ENCODE assay signal across 8 cellular contexts in genomic region chrX:150575415-150575814, GRCh38. TPM values are rescaled to one million over a fixed set of nuclear protein-coding genes. Genes with fewer than 3 reads are reported as not detected.
DNase-seq lines count a peak whose midpoint lies in the region; ATAC-seq and TF ChIP-seq lines count a peak whose summit lies in the region.

No MANE protein-coding gene starts in this region.

- H3K27me3 ChIP-seq in GM23338 (ENCODE audit: insufficient read depth): no peaks in the 10 kb centered on the region

- no peaks in the 10 kb centered on the region for H3K9me2 ChIP-seq in GM23338 (ENCODE audit: insufficient read depth)

- H3K4me1 Mint-ChIP-seq in GM23338: peaks cover 60% of the 10 kb centered on the region
- peaks cover 22% of the 10 kb centered on the region for H3K4me1 Mint-ChIP-seq in chondrocyte (ENCODE audit: low read depth)

- H3K9me3 Mint-ChIP-seq in GM23338 (no peaks in the 10 kb centered on the region), chondrocyte (ENCODE audit: low read depth) (peaks cover 5% of the 10 kb centered on the region)

- no peak overlapping the region for H2AFZ ChIP-seq in GM23338

- no peak overlapping the region for H3K4me3 ChIP-seq in GM23338

- ATAC-seq in GM23338: no peak
- no peak for ATAC-seq in HG03097 (IDR thresholded peaks at IDR 0.05; ENCODE audit: low FRiP score, unreplicated experiment)
- no peak for ATAC-seq in HG03354 (IDR thresholded peaks at IDR 0.05; ENCODE audit: poor library complexity, severe bottlenecking, unreplicated experiment)
- no peak for ATAC-seq in Right ventricle myocardium inferior

- DNase-seq in GM23338 (ENCODE audit: low spot score): no peak
- DNase-seq in T1000 (lab: John Stamatoyannopoulos, UW): peak; percentile 0
- DNase-seq in chondrocyte (ENCODE audit: low spot score): no peak
- peak; percentile 76 for DNase-seq in stimulated activated CD4-positive, alpha-beta T cell treated with anti-CD3 and anti-CD28 coated beads, Interleukin-4, amount 100 ng/mL, for 24 hours
- no peak for DNase-seq in 8988T
- no peak for DNase-seq in Right ventricle myocardium inferior (ENCODE audit: missing footprints)

- H3K27ac Mint-ChIP-seq in GM23338 (no peak overlapping the region), chondrocyte (ENCODE audit: unreplicated experiment) (peak overlapping the region; percentile 51)

- TF ChIP-seq CTCF in GM23338 (conservative IDR thresholded peaks at IDR 0.05; ENCODE audit: low read depth in 2 of 2): no peak
- no peak for TF ChIP-seq CTCF in chondrocyte (IDR thresholded peaks at IDR 0.05)

- H3K36me3 Mint-ChIP-seq in GM23338 (ENCODE audit: low read depth): peaks cover 7% of the 10 kb centered on the region; the same call in 2 of the 3 replicates
- H3K36me3 Mint-ChIP-seq in chondrocyte (ENCODE audit: low read depth): no peaks in the 10 kb centered on the region

- H3K4me2 ChIP-seq in GM23338: peak overlapping the region; percentile 58

- peaks cover 32% of the 10 kb centered on the region for H3K4me1 ChIP-seq in GM23338 (ENCODE audit: insufficient read depth)

- intact Hi-C loops in Right ventricle myocardium inferior (cut with DNase I): no loop called here

- no peaks in the 10 kb centered on the region for H3K27me3 Mint-ChIP-seq in GM23338 (ENCODE audit: insufficient read depth, low read depth, poor library complexity)
- no peaks in the 10 kb centered on the region for H3K27me3 Mint-ChIP-seq in chondrocyte (ENCODE audit: low read depth)

- H3K4me3 Mint-ChIP-seq in GM23338 (peak overlapping the region; percentile 23; the same call in 1 of the 3 replicates), chondrocyte (ENCODE audit: unreplicated experiment) (no peak overlapping the region)

- no peaks in the 10 kb centered on the region for H3K36me3 ChIP-seq in GM23338 (ENCODE audit: insufficient read depth)

- H3K79me2 ChIP-seq in GM23338 (replicated peaks; ENCODE audit: insufficient read depth): peaks cover 36% of the 10 kb centered on the region

- no peaks in the 10 kb centered on the region for H4K20me1 ChIP-seq in GM23338 (replicated peaks; ENCODE audit: insufficient read depth)

- H3F3A ChIP-seq in GM23338 (replicated peaks; ENCODE audit: low read depth): no peaks in the 10 kb centered on the region

- no peak overlapping the region for H3K27ac ChIP-seq in GM23338 (ENCODE audit: low read depth)

TF ChIP-seq in GM23338, 12 proteins besides CTCF, POLR2A, EP300 and RAD21 (continues in another document):
- TF ChIP-seq ZNF331 (CRISPR knock-in tag; IDR thresholded peaks at IDR 0.05; ENCODE audit: low read depth) (no peak), ETS1 (IDR thresholded peaks at IDR 0.05) (no peak), CREB1 (CRISPR knock-in tag; IDR thresholded peaks at IDR 0.05; ENCODE audit: low read depth) (no peak), NANOG (IDR thresholded peaks at IDR 0.05; ENCODE audit: borderline replicate concordance) (no peak), REST (IDR thresholded peaks at IDR 0.05; ENCODE audit: unreplicated experiment) (no peak), POLR2AphosphoS5 (IDR thresholded peaks at IDR 0.05; ENCODE audit: low read depth) (no peak), EZH2 (IDR thresholded peaks at IDR 0.05; ENCODE audit: low read depth, unreplicated experiment) (no peak), ZNF462 (CRISPR knock-in tag; IDR thresholded peaks at IDR 0.05) (no peak), STAT1 (IDR thresholded peaks at IDR 0.05; ENCODE audit: unreplicated experiment) (no peak)

RNA-seq across cellular contexts. Expression of gene MTM1, which starts 7.0 kb away (rescaled TPM):
- total RNA-seq in GM23338 (2014; rRNA removed; shearing (Covaris generic)): 6.1 and 8.7 TPM in 2 replicates
- 2.2 and 3.2 TPM in 2 replicates for polyA plus RNA-seq in GM23338 (2016; fragmentation: Nextera tagmentation; extraction: Ambion mirVana)
- total RNA-seq in chondrocyte (9.3 to 11.0 TPM (median 10.1 TPM) in 3 replicates), Right ventricle myocardium inferior (8.8 TPM)

Comparison
In these comparisons a context has a peak if more than half of its experiments do, and no peak if none do; other contexts are left out.
1. DNase-seq: peak in T1000 (single experiment) and stimulated activated CD4-positive, alpha-beta T cell treated with anti-CD3 and anti-CD28 coated beads, Interleukin-4, amount 100 ng/mL, for 24 hours (single experiment); none in GM23338 (single experiment), chondrocyte (single experiment), 8988T (single experiment) and Right ventricle myocardium inferior (single experiment).